In genomic region chr7:11082121-11082520, GRCh38 we compare ENCODE assay signal across 13 cellular contexts.
"Had no signal": no experiment of that assay in that cellular context is flagged by ENCODE, and none has a peak within 500 bp of the region (broad histone marks: within the 10 kb centered on the region; RNA-seq: fewer than 3 reads in every experiment).

No MANE protein-coding gene starts in this region.

- ATAC-seq: activated CD8-positive, alpha-beta T cell treated with anti-CD3 and anti-CD28 coated beads for 36 hours; activated T-helper 17 cell treated with anti-CD3 and anti-CD28 coated beads, Interleukin-2, amount 50 U/mL, for 72 hours had no signal

- H3K9me3 Mint-ChIP-seq: activated CD8-positive, alpha-beta T cell treated with anti-CD3 and anti-CD28 coated beads for 36 hours; activated naive CD4-positive, alpha-beta T cell treated with anti-CD3 and anti-CD28 coated beads, Interleukin-2, amount 10 ng/mL, durations not matched to agents 7 days and 5 days; activated T-helper 17 cell treated with anti-CD3 and anti-CD28 coated beads, Interleukin-2, amount 50 U/mL, for 72 hours; stimulated activated naive CD8-positive, alpha-beta T cell treated with anti-CD3 and anti-CD28 coated beads, Interleukin-15, Interleukin-2, amounts not matched to agents 100 ng/mL and 50 ng/mL, for 24 hours had no signal

- DNase-seq: activated CD8-positive, alpha-beta T cell treated with anti-CD3 and anti-CD28 coated beads for 36 hours; activated naive CD4-positive, alpha-beta T cell treated with anti-CD3 and anti-CD28 coated beads, Interleukin-2, amount 10 ng/mL, durations not matched to agents 7 days and 5 days; adrenal gland; brain microvascular endothelial cell; ovary; stimulated activated CD4-positive, alpha-beta T cell treated with anti-CD3 and anti-CD28 coated beads, Interleukin-4, amount 100 ng/mL, for 1 hour; stimulated activated CD8-positive, alpha-beta memory T cell treated with anti-CD3 and anti-CD28 coated beads, Interleukin-4, amount 100 ng/mL, for 48 hours had no signal

- H3K27me3 Mint-ChIP-seq: activated CD8-positive, alpha-beta T cell treated with anti-CD3 and anti-CD28 coated beads for 36 hours; activated naive CD4-positive, alpha-beta T cell treated with anti-CD3 and anti-CD28 coated beads, Interleukin-2, amount 10 ng/mL, durations not matched to agents 7 days and 5 days; activated T-helper 17 cell treated with anti-CD3 and anti-CD28 coated beads, Interleukin-2, amount 50 U/mL, for 72 hours; memory B cell; stimulated activated naive CD8-positive, alpha-beta T cell treated with anti-CD3 and anti-CD28 coated beads, Interleukin-15, Interleukin-2, amounts not matched to agents 100 ng/mL and 50 ng/mL, for 24 hours had no signal

- H3K4me3 ChIP-seq: adrenal gland, esophagus muscularis mucosa, ovary had no signal

- H3K9me3 ChIP-seq: adrenal gland, esophagus muscularis mucosa, ovary had no signal

- H3K4me1 Mint-ChIP-seq: activated T-helper 17 cell treated with anti-CD3 and anti-CD28 coated beads, Interleukin-2, amount 50 U/mL, for 72 hours; memory B cell had no signal

- FAIRE-seq: endometrium had no signal

- H3K4me3 Mint-ChIP-seq: activated CD8-positive, alpha-beta T cell treated with anti-CD3 and anti-CD28 coated beads for 36 hours; activated naive CD4-positive, alpha-beta T cell treated with anti-CD3 and anti-CD28 coated beads, Interleukin-2, amount 10 ng/mL, durations not matched to agents 7 days and 5 days; activated T-helper 17 cell treated with anti-CD3 and anti-CD28 coated beads, Interleukin-2, amount 50 U/mL, for 72 hours; memory B cell; neural crest cell; stimulated activated naive CD8-positive, alpha-beta T cell treated with anti-CD3 and anti-CD28 coated beads, Interleukin-15, Interleukin-2, amounts not matched to agents 100 ng/mL and 50 ng/mL, for 24 hours had no signal

- H3K4me1 ChIP-seq: adrenal gland, esophagus muscularis mucosa had no signal

- H3K27ac ChIP-seq: adrenal gland, esophagus muscularis mucosa, ovary had no signal

- H3K27ac Mint-ChIP-seq: activated naive CD4-positive, alpha-beta T cell treated with anti-CD3 and anti-CD28 coated beads, Interleukin-2, amount 10 ng/mL, durations not matched to agents 7 days and 5 days; memory B cell had no signal

- H3K36me3 ChIP-seq: adrenal gland, brain microvascular endothelial cell, ovary had no signal

- H3K27me3 ChIP-seq: adrenal gland, brain microvascular endothelial cell, esophagus muscularis mucosa, ovary had no signal
